ENCODE assay signal across 18 cellular contexts in the genomic region with DNA sequence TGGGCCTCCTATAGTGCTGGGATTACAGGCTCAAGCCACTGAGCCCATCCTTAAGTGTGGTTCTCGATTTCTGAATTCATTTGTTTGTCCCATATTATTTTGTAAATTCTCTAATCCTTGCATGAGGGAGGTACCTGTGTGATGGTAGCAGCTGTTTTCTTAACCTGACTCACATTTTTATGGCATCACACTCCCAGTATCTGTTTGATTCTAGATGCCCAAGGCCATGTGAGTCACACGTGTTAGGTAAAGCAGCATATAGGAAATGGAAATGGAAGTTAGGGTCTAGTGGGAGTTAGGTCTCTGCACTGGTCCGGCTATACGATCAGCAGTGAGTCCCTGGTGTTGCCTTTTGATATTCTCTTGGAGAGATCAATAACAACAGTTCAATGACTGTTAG.
A peak's percentile ranks its signal among the peaks of the same experiment; 100 is the strongest.
DNase-seq lines count a peak whose midpoint lies in the region; ATAC-seq, FAIRE-seq and TF ChIP-seq lines count a peak whose summit lies in the region.
"Had no signal": no experiment of that assay in that cellular context is flagged by ENCODE, and none has a peak within 500 bp of the region (broad histone marks: within the 10 kb centered on the region; RNA-seq: fewer than 3 reads in every experiment).

No MANE protein-coding gene starts in this region.

- no peak for TF ChIP-seq RAD21 in IMR-90 (IDR thresholded peaks at IDR 0.05; ENCODE audit: low read length)

- H2AK9ac ChIP-seq in IMR-90 (replicated peaks; ENCODE audit: low read depth, low read length, poor library complexity) = no peak overlapping the region

- no peak overlapping the region for H3K9ac ChIP-seq in IMR-90 (ENCODE audit: low read depth, low read length)
- H3K9ac ChIP-seq in keratinocyte (ENCODE audit: control insufficient read depth, extremely low read depth, insufficient read depth, low read length) = peak overlapping the region; percentile 36

- H3K27me3 ChIP-seq in IMR-90 (ENCODE audit: control insufficient read depth, insufficient read depth, low read length) (no peaks in the 10 kb centered on the region), keratinocyte (ENCODE audit: control insufficient read depth, extremely low read depth, insufficient read depth, low read length) (no peaks in the 10 kb centered on the region)
- H3K27me3 ChIP-seq in CD8-positive, alpha-beta T cell (ENCODE audit: insufficient read depth, low read length) = no peaks in the 10 kb centered on the region

- H3K4me3 Mint-ChIP-seq in activated T-helper 1 cell treated with anti-CD3 and anti-CD28 coated beads, Interleukin-12 subunit alpha, Interleukin-12 subunit beta, Interleukin-2, Interleukin-4 antibody, amounts not matched to agents 30 ng/mL and 10 ng/mL and 1 ng/mL, durations not matched to agents 14 hours and 24 hours and 36 hours = no peak overlapping the region
- no peak overlapping the region for H3K4me3 Mint-ChIP-seq in CD8-positive, alpha-beta T cell
- H3K4me3 Mint-ChIP-seq: H9 had no signal

- DNase-seq in EL (peak; percentile 50), IMR-90 (no peak), SW480 (ENCODE audit: low spot score) (peak; percentile 35), keratinocyte (ENCODE audit: low read depth, low spot score) (peak; percentile 69), anterior cingulate cortex (lab: John Stamatoyannopoulos, UW) (no peak)
- no peak for DNase-seq in activated T-helper 1 cell treated with anti-CD3 and anti-CD28 coated beads, Interleukin-12 subunit alpha, Interleukin-12 subunit beta, Interleukin-2, Interleukin-4 antibody, amounts not matched to agents 30 ng/mL and 10 ng/mL and 1 ng/mL, durations not matched to agents 14 hours and 24 hours and 36 hours (ENCODE audit: low spot score)
- no peak for DNase-seq in CD8-positive, alpha-beta T cell
- DNase-seq: C1 segment of cervical spinal cord, H9, NCI-H1436 treated with DMSO at 0.1 percent for 48 hours, NCI-H2081, NCI-H510A treated with DMSO at 0.1 percent for 48 hours, NCI-H82, Right ventricle myocardium superior had no signal

- no peaks in the 10 kb centered on the region for H3K9me3 Mint-ChIP-seq in activated T-helper 1 cell treated with anti-CD3 and anti-CD28 coated beads, Interleukin-12 subunit alpha, Interleukin-12 subunit beta, Interleukin-2, Interleukin-4 antibody, amounts not matched to agents 30 ng/mL and 10 ng/mL and 1 ng/mL, durations not matched to agents 14 hours and 24 hours and 36 hours
- no peaks in the 10 kb centered on the region for H3K9me3 Mint-ChIP-seq in CD8-positive, alpha-beta T cell
- H3K9me3 Mint-ChIP-seq: H9 had no signal

- H3K4me3 ChIP-seq in IMR-90 (ENCODE audit: insufficient read depth, low read depth, low read length) = no peak overlapping the region
- no peak overlapping the region for H3K4me3 ChIP-seq in keratinocyte (ENCODE audit: control insufficient read depth in 2 of 3, extremely low read depth in 1 of 3, insufficient read depth in 2 of 3, low read depth in 1 of 3, low read length in 3 of 3)
- no peak overlapping the region for H3K4me3 ChIP-seq in CD8-positive, alpha-beta T cell (ENCODE audit: low read depth, low read length)
- H3K4me3 ChIP-seq: PC-9, SK-N-MC had no signal

- peak; percentile 90 for FAIRE-seq in keratinocyte (lab: Jason Lieb, UNC)
- FAIRE-seq: HTR-8/SVneo had no signal

- no peak overlapping the region for H2BK120ac ChIP-seq in IMR-90 (ENCODE audit: low read depth, low read length)

- dilution Hi-C loops in IMR-90 (cut with HindIII; ENCODE audit: low sequenced_read_pairs, unreplicated experiment) = no loop called here
- dilution Hi-C loops in keratinocyte (cut with MboI; ENCODE audit: extremely low pct_ligation_motif_present, low sequenced_read_pairs) = no loop called here

- H2AK5ac ChIP-seq in IMR-90 (ENCODE audit: low read depth, low read length) = no peak overlapping the region

- no peak overlapping the region for H3K56ac ChIP-seq in IMR-90 (ENCODE audit: extremely low read depth, insufficient read depth, low read length)

- no peaks in the 10 kb centered on the region for H3K27me3 Mint-ChIP-seq in activated T-helper 1 cell treated with anti-CD3 and anti-CD28 coated beads, Interleukin-12 subunit alpha, Interleukin-12 subunit beta, Interleukin-2, Interleukin-4 antibody, amounts not matched to agents 30 ng/mL and 10 ng/mL and 1 ng/mL, durations not matched to agents 14 hours and 24 hours and 36 hours (ENCODE audit: insufficient read depth)
- H3K27me3 Mint-ChIP-seq in CD8-positive, alpha-beta T cell (ENCODE audit: low read depth) = no peaks in the 10 kb centered on the region

- no peak overlapping the region for H3K23ac ChIP-seq in IMR-90 (ENCODE audit: low read depth, low read length)

- POLR2A ChIA-PET in IMR-90 (lab: Charles Lee; ENCODE audit: unreplicated experiment) = no interaction called here
- POLR2A ChIA-PET in CD8-positive, alpha-beta T cell (lab: Charles Lee) = no interaction called here

- no peak overlapping the region for H2BK15ac ChIP-seq in IMR-90 (ENCODE audit: low read depth, low read length)

- no peak overlapping the region for H4K8ac ChIP-seq in IMR-90 (ENCODE audit: low read depth in 2 of 2, low read length in 2 of 2)

- H3K27ac Mint-ChIP-seq in activated T-helper 1 cell treated with anti-CD3 and anti-CD28 coated beads, Interleukin-12 subunit alpha, Interleukin-12 subunit beta, Interleukin-2, Interleukin-4 antibody, amounts not matched to agents 30 ng/mL and 10 ng/mL and 1 ng/mL, durations not matched to agents 14 hours and 24 hours and 36 hours = no peak overlapping the region
- no peak overlapping the region for H3K27ac Mint-ChIP-seq in CD8-positive, alpha-beta T cell

- TF ChIP-seq CTCF in IMR-90 (conservative IDR thresholded peaks at IDR 0.05; ENCODE audit: low read depth, low read length) (no peak), keratinocyte (optimal IDR thresholded peaks at IDR 0.05 in 1 of 3, IDR thresholded peaks at IDR 0.05 in 1 of 3, conservative IDR thresholded peaks at IDR 0.05 in 1 of 3; ENCODE audit: extremely low read depth in 1 of 3, insufficient read depth in 2 of 3, low read length in 3 of 3) (no peak)
- no peak for TF ChIP-seq CTCF in CD8-positive, alpha-beta T cell (IDR thresholded peaks at IDR 0.05)

- ATAC-seq in IMR-90 (ENCODE audit: low read depth) (no peak), GM18861 (IDR thresholded peaks at IDR 0.05; ENCODE audit: unreplicated experiment) (no peak)
- ATAC-seq in CD8-positive, alpha-beta T cell = no peak

- CTCF ChIA-PET in IMR-90 (lab: Yijun Ruan, JAX) = no interaction called here
- CTCF ChIA-PET in CD8-positive, alpha-beta T cell (lab: Charles Lee) = no interaction called here

- no peak overlapping the region for H3K14ac ChIP-seq in IMR-90 (replicated peaks; ENCODE audit: low read depth, low read length)

- H3K36me3 Mint-ChIP-seq in activated T-helper 1 cell treated with anti-CD3 and anti-CD28 coated beads, Interleukin-12 subunit alpha, Interleukin-12 subunit beta, Interleukin-2, Interleukin-4 antibody, amounts not matched to agents 30 ng/mL and 10 ng/mL and 1 ng/mL, durations not matched to agents 14 hours and 24 hours and 36 hours (ENCODE audit: low read depth) = peaks cover 21% of the 10 kb centered on the region
- H3K36me3 Mint-ChIP-seq in CD8-positive, alpha-beta T cell = peaks cover 71% of the 10 kb centered on the region

- H3K79me1 ChIP-seq in IMR-90 (ENCODE audit: low read depth in 1 of 2, low read length in 2 of 2) = peaks cover 9 to 17% of the 10 kb centered on the region in 2 experiments; a peak in 3 of 4 replicates

- peak overlapping the region; percentile 36; the same call in 1 of the 2 replicates for H3K4ac ChIP-seq in IMR-90 (ENCODE audit: low read depth, low read length)

- no CpG with 5 or more reads among the region's 4 CpGs for WGBS in IMR-90 (ENCODE audit: extremely low coverage in 2 of 2, insufficient read length in 1 of 2), 2 experiments

- H3K27ac ChIP-seq in IMR-90 (ENCODE audit: insufficient read depth, low read length) (no peak overlapping the region), keratinocyte (ENCODE audit: control insufficient read depth, insufficient read depth, low read length) (peak overlapping the region; percentile 62)
- no peak overlapping the region for H3K27ac ChIP-seq in CD8-positive, alpha-beta T cell (ENCODE audit: low read depth, low read length)
- H3K27ac ChIP-seq: PC-9, SK-N-MC had no signal

- H3K79me2 ChIP-seq in keratinocyte (ENCODE audit: control insufficient read depth, insufficient read depth, low read length) = no peaks in the 10 kb centered on the region

- BruUV-seq in IMR-90 (replicated peaks; lab: Mats Ljungman, UMichigan) = no TSS peak

- no peaks in the 10 kb centered on the region for H4K20me1 ChIP-seq in IMR-90 (ENCODE audit: insufficient read depth, low read length)
- no peaks in the 10 kb centered on the region for H4K20me1 ChIP-seq in keratinocyte (ENCODE audit: control insufficient read depth, extremely low read depth, insufficient read depth, low read length)

- H3K36me3 ChIP-seq in IMR-90 (ENCODE audit: control insufficient read depth, insufficient read depth, low read length) (peaks cover 9% of the 10 kb centered on the region), keratinocyte (ENCODE audit: control insufficient read depth in 2 of 2, extremely low read depth in 1 of 2, insufficient read depth in 2 of 2, low read length in 2 of 2) (peaks cover 0 to 11% of the 10 kb centered on the region in 2 experiments)
- H3K36me3 ChIP-seq in CD8-positive, alpha-beta T cell (ENCODE audit: insufficient read depth, low read length) = peaks cover 6% of the 10 kb centered on the region

- in situ Hi-C loops in IMR-90 (cut with MboI; ENCODE audit: low sequenced_read_pairs) = no loop called here

- H3K9me1 ChIP-seq in IMR-90 (ENCODE audit: insufficient read depth, low read length) (peaks cover 5% of the 10 kb centered on the region; the same call in 1 of the 2 replicates), keratinocyte (ENCODE audit: control insufficient read depth, extremely low read depth, insufficient read depth, low read length) (no peaks in the 10 kb centered on the region)

- no peak overlapping the region for H4K91ac ChIP-seq in IMR-90 (ENCODE audit: insufficient read depth, low read depth, low read length)

- H3K4me1 ChIP-seq in IMR-90 (ENCODE audit: control insufficient read depth, insufficient read depth, low read length) (peaks cover 5% of the 10 kb centered on the region), keratinocyte (ENCODE audit: control insufficient read depth, extremely low read depth, insufficient read depth, low read length) (peaks cover 30% of the 10 kb centered on the region)
- no peaks in the 10 kb centered on the region for H3K4me1 ChIP-seq in CD8-positive, alpha-beta T cell (ENCODE audit: insufficient read depth, low read length)

- H3K9me3 ChIP-seq in IMR-90 (ENCODE audit: control insufficient read depth, insufficient read depth, low read length) = no peaks in the 10 kb centered on the region
- no peaks in the 10 kb centered on the region for H3K9me3 ChIP-seq in keratinocyte (ENCODE audit: control insufficient read depth, low read depth, low read length)
- no peaks in the 10 kb centered on the region for H3K9me3 ChIP-seq in CD8-positive, alpha-beta T cell (ENCODE audit: low read length)

- intact Hi-C loops in IMR-90 (cut with micrococcal nuclease) = no loop called here
- intact Hi-C loops in activated T-helper 1 cell treated with anti-CD3 and anti-CD28 coated beads, Interleukin-12 subunit alpha, Interleukin-12 subunit beta, Interleukin-2, Interleukin-4 antibody, amounts not matched to agents 30 ng/mL and 10 ng/mL and 1 ng/mL, durations not matched to agents 14 hours and 24 hours and 36 hours (cut with micrococcal nuclease) = no loop called here
- intact Hi-C loops in CD8-positive, alpha-beta T cell (cut with DNase I, micrococcal nuclease) = no loop called here

- H2AFZ ChIP-seq in IMR-90 (replicated peaks; ENCODE audit: low read length, poor library complexity) = no peak overlapping the region
- no peak overlapping the region for H2AFZ ChIP-seq in keratinocyte (ENCODE audit: control insufficient read depth, low read length)
- H2AFZ ChIP-seq: PC-9 had no signal

- H3K18ac ChIP-seq in IMR-90 (ENCODE audit: low read depth, low read length) = no peak overlapping the region

- no peak overlapping the region for H4K5ac ChIP-seq in IMR-90 (ENCODE audit: low read depth, low read length)

- no peak overlapping the region for H2BK20ac ChIP-seq in IMR-90 (ENCODE audit: low read depth, low read length)

- no peak overlapping the region for H3K4me2 ChIP-seq in IMR-90 (ENCODE audit: low read depth, low read length)
- H3K4me2 ChIP-seq in keratinocyte (ENCODE audit: control insufficient read depth, extremely low read depth, insufficient read depth, low read depth, low read length) = no peak overlapping the region
- H3K4me2 ChIP-seq: PC-9 had no signal

- H3K4me1 Mint-ChIP-seq in activated T-helper 1 cell treated with anti-CD3 and anti-CD28 coated beads, Interleukin-12 subunit alpha, Interleukin-12 subunit beta, Interleukin-2, Interleukin-4 antibody, amounts not matched to agents 30 ng/mL and 10 ng/mL and 1 ng/mL, durations not matched to agents 14 hours and 24 hours and 36 hours (ENCODE audit: low read depth) = peaks cover 4% of the 10 kb centered on the region
- H3K4me1 Mint-ChIP-seq in CD8-positive, alpha-beta T cell (ENCODE audit: low read depth) = no peaks in the 10 kb centered on the region

- no peak overlapping the region for H2BK5ac ChIP-seq in IMR-90 (ENCODE audit: low read depth, low read length, poor library complexity, severe bottlenecking)

- no peak for TF ChIP-seq POLR2A in IMR-90 (IDR thresholded peaks at IDR 0.05; ENCODE audit: low read depth, low read length)

Comparison
In these comparisons a context has a peak if more than half of its experiments do, and no peak if none do; other contexts are left out.
1. DNase-seq: peak in EL (single experiment), SW480 (single experiment) and keratinocyte (single experiment); none in IMR-90 (single experiment), activated T-helper 1 cell treated with anti-CD3 and anti-CD28 coated beads, Interleukin-12 subunit alpha, Interleukin-12 subunit beta, Interleukin-2, Interleukin-4 antibody, amounts not matched to agents 30 ng/mL and 10 ng/mL and 1 ng/mL, durations not matched to agents 14 hours and 24 hours and 36 hours (single experiment), anterior cingulate cortex (0 of 58) and CD8-positive, alpha-beta T cell (0 of 7).